In genomic region chr10:60732240-60733188, GRCh38 we compare ENCODE assay signal across 8 cellular contexts. TPM values are rescaled to one million over a fixed set of nuclear protein-coding genes. Genes with fewer than 3 reads are reported as not detected.
DNase-seq lines count a peak whose midpoint lies in the region; ATAC-seq, FAIRE-seq and TF ChIP-seq lines count a peak whose summit lies in the region.

No MANE protein-coding gene starts in this region.

- H3K56ac ChIP-seq in IMR-90 (ENCODE audit: extremely low read depth, insufficient read depth, low read length) = no peak overlapping the region

- dilution Hi-C loops in IMR-90 (cut with HindIII; ENCODE audit: low sequenced_read_pairs, unreplicated experiment) = no loop called here

- peaks cover 6% of the 10 kb centered on the region for H3K36me3 Mint-ChIP-seq in activated CD8-positive, alpha-beta T cell treated with anti-CD3 and anti-CD28 coated beads, Interleukin-2, amount 10 ng/mL, durations not matched to agents 7 days and 5 days (ENCODE audit: low read depth)
- H3K36me3 Mint-ChIP-seq in progenitor cell of endocrine pancreas (ENCODE audit: insufficient read depth) = no peaks in the 10 kb centered on the region

- H3K9ac ChIP-seq in IMR-90 (ENCODE audit: low read depth, low read length) = no peak overlapping the region

- no peak overlapping the region for H4K91ac ChIP-seq in IMR-90 (ENCODE audit: insufficient read depth, low read depth, low read length)

- no peaks in the 10 kb centered on the region for H3K9me3 Mint-ChIP-seq in activated CD8-positive, alpha-beta T cell treated with anti-CD3 and anti-CD28 coated beads, Interleukin-2, amount 10 ng/mL, durations not matched to agents 7 days and 5 days (ENCODE audit: insufficient read depth)
- no peaks in the 10 kb centered on the region for H3K9me3 Mint-ChIP-seq in progenitor cell of endocrine pancreas (ENCODE audit: low read depth)

- no TSS peak for BruUV-seq in IMR-90 (replicated peaks; lab: Mats Ljungman, UMichigan)

- no peaks in the 10 kb centered on the region for H3K9me1 ChIP-seq in IMR-90 (ENCODE audit: insufficient read depth, low read length)

- H3K27me3 Mint-ChIP-seq in activated CD8-positive, alpha-beta T cell treated with anti-CD3 and anti-CD28 coated beads, Interleukin-2, amount 10 ng/mL, durations not matched to agents 7 days and 5 days (ENCODE audit: low read depth) = peaks cover 20% of the 10 kb centered on the region
- H3K27me3 Mint-ChIP-seq in progenitor cell of endocrine pancreas = no peaks in the 10 kb centered on the region

- H2BK20ac ChIP-seq in IMR-90 (ENCODE audit: low read depth, low read length) = no peak overlapping the region

- H2AK5ac ChIP-seq in IMR-90 (ENCODE audit: low read depth, low read length) = no peak overlapping the region

- H3K4me3 Mint-ChIP-seq in activated CD8-positive, alpha-beta T cell treated with anti-CD3 and anti-CD28 coated beads, Interleukin-2, amount 10 ng/mL, durations not matched to agents 7 days and 5 days = peak overlapping the region; percentile 83
- peak overlapping the region; percentile 93 for H3K4me3 Mint-ChIP-seq in progenitor cell of endocrine pancreas (ENCODE audit: low read depth)

- no peak overlapping the region for H4K5ac ChIP-seq in IMR-90 (ENCODE audit: low read depth, low read length)

- no peak overlapping the region for H3K27ac ChIP-seq in IMR-90 (ENCODE audit: insufficient read depth, low read length)

- DNase-seq in AG04449 (ENCODE audit: low read depth, low spot score) = no peak
- no peak for DNase-seq in GM19239 (ENCODE audit: insufficient read length, low spot score)
- DNase-seq in IMR-90 = no peak
- peak; percentile 32 for DNase-seq in activated CD8-positive, alpha-beta T cell treated with anti-CD3 and anti-CD28 coated beads, Interleukin-2, amount 10 ng/mL, durations not matched to agents 7 days and 5 days
- DNase-seq in foreskin fibroblast = peak in 1 of 2 donors; percentile 9
- no peak for DNase-seq in progenitor cell of endocrine pancreas (ENCODE audit: low spot score, unreplicated experiment)
- no peak for DNase-seq in NCI-H446 treated with DMSO at 0.1 percent for 48 hours (lab: John Stamatoyannopoulos, UW)
- no peak for DNase-seq in NCI-H1930 (lab: John Stamatoyannopoulos, UW)

- H3K4ac ChIP-seq in IMR-90 (ENCODE audit: low read depth, low read length) = no peak overlapping the region

- 0 out of 2 replicates have a peak, but pooled peaks cover 2% of the 10 kb centered on the region for H3K4me1 ChIP-seq in IMR-90 (ENCODE audit: control insufficient read depth, insufficient read depth, low read length)

- H3K36me3 ChIP-seq in IMR-90 (ENCODE audit: control insufficient read depth, insufficient read depth, low read length) = no peaks in the 10 kb centered on the region

- H3K18ac ChIP-seq in IMR-90 (ENCODE audit: low read depth, low read length) = no peak overlapping the region

- H2BK15ac ChIP-seq in IMR-90 (ENCODE audit: low read depth, low read length) = no peak overlapping the region

- H3K23ac ChIP-seq in IMR-90 (ENCODE audit: low read depth, low read length) = no peak overlapping the region

- H2AK9ac ChIP-seq in IMR-90 (replicated peaks; ENCODE audit: low read depth, low read length, poor library complexity) = no peak overlapping the region

- H2BK120ac ChIP-seq in IMR-90 (ENCODE audit: low read depth, low read length) = no peak overlapping the region

- no peak overlapping the region for H4K8ac ChIP-seq in IMR-90 (ENCODE audit: low read depth in 2 of 2, low read length in 2 of 2)

- TF ChIP-seq CTCF in AG04449 (IDR thresholded peaks at IDR 0.05; ENCODE audit: insufficient read depth, low read length, missing control alignments) (no peak), IMR-90 (conservative IDR thresholded peaks at IDR 0.05; ENCODE audit: low read depth, low read length) (no peak), foreskin fibroblast (IDR thresholded peaks at IDR 0.05; ENCODE audit: low read depth, low read length) (no peak), progenitor cell of endocrine pancreas (IDR thresholded peaks at IDR 0.05; ENCODE audit: unreplicated experiment) (no peak)

- TF ChIP-seq POLR2A in IMR-90 (IDR thresholded peaks at IDR 0.05; ENCODE audit: low read depth, low read length) = no peak

- 3% methylated on average over 14 of the region's 47 CpGs; no CpG with 5 or more reads in 1 of the 2 experiments for WGBS in IMR-90 (ENCODE audit: extremely low coverage in 2 of 2, insufficient read length in 1 of 2), 2 experiments

- POLR2A ChIA-PET in AG04449 (lab: Yijun Ruan, JAX) (no interaction called here), IMR-90 (lab: Charles Lee; ENCODE audit: unreplicated experiment) (no interaction called here)
- POLR2A ChIA-PET in activated CD8-positive, alpha-beta T cell treated with anti-CD3 and anti-CD28 coated beads, Interleukin-2, amount 10 ng/mL, durations not matched to agents 7 days and 5 days (lab: Charles Lee) = interaction anchor here (1.7 kb wide), 1 partner anchor 46 kb away, joined by 4 read pairs; the partner anchor contains the start of gene CDK1

- intact Hi-C loops in IMR-90 (cut with micrococcal nuclease) = no loop called here

- H3K27ac Mint-ChIP-seq in activated CD8-positive, alpha-beta T cell treated with anti-CD3 and anti-CD28 coated beads, Interleukin-2, amount 10 ng/mL, durations not matched to agents 7 days and 5 days = peak overlapping the region; percentile 78
- peak overlapping the region; percentile 93 for H3K27ac Mint-ChIP-seq in progenitor cell of endocrine pancreas

- CTCF ChIA-PET in AG04449 (lab: Yijun Ruan, JAX) (no interaction called here), IMR-90 (lab: Yijun Ruan, JAX) (no interaction called here)
- CTCF ChIA-PET in activated CD8-positive, alpha-beta T cell treated with anti-CD3 and anti-CD28 coated beads, Interleukin-2, amount 10 ng/mL, durations not matched to agents 7 days and 5 days (lab: Charles Lee) = no interaction called here

- no peaks in the 10 kb centered on the region for H3K9me3 ChIP-seq in IMR-90 (ENCODE audit: control insufficient read depth, insufficient read depth, low read length)

- peak overlapping the region; percentile 74 for H2AFZ ChIP-seq in IMR-90 (replicated peaks; ENCODE audit: low read length, poor library complexity)

- H3K4me1 Mint-ChIP-seq in activated CD8-positive, alpha-beta T cell treated with anti-CD3 and anti-CD28 coated beads, Interleukin-2, amount 10 ng/mL, durations not matched to agents 7 days and 5 days (ENCODE audit: low read depth) = peaks cover 45% of the 10 kb centered on the region
- H3K4me1 Mint-ChIP-seq in progenitor cell of endocrine pancreas (ENCODE audit: low read depth) = peaks cover 22% of the 10 kb centered on the region

- peak overlapping the region; percentile 49; the same call in 1 of the 2 replicates for H3K4me2 ChIP-seq in IMR-90 (ENCODE audit: low read depth, low read length)

- FAIRE-seq in GM19239 (lab: Jason Lieb, UNC) = peak; percentile 73

- H3K27me3 ChIP-seq in IMR-90 (ENCODE audit: control insufficient read depth, insufficient read depth, low read length) = peaks cover 51% of the 10 kb centered on the region

- no peak overlapping the region for H2BK5ac ChIP-seq in IMR-90 (ENCODE audit: low read depth, low read length, poor library complexity, severe bottlenecking)

- TF ChIP-seq RAD21 in IMR-90 (IDR thresholded peaks at IDR 0.05; ENCODE audit: low read length) = no peak

- H3K79me1 ChIP-seq in IMR-90 (ENCODE audit: low read depth in 1 of 2, low read length in 2 of 2) = no peaks in the 10 kb centered on the region

- no peak overlapping the region for H3K14ac ChIP-seq in IMR-90 (replicated peaks; ENCODE audit: low read depth, low read length)

- ATAC-seq in IMR-90 (ENCODE audit: low read depth) = peak; percentile 36
- peak; percentile 34 for ATAC-seq in activated CD8-positive, alpha-beta T cell treated with anti-CD3 and anti-CD28 coated beads, Interleukin-2, amount 10 ng/mL, durations not matched to agents 7 days and 5 days

- in situ Hi-C loops in IMR-90 (cut with MboI; ENCODE audit: low sequenced_read_pairs) = no loop called here

- peak overlapping the region; percentile 50 for H3K4me3 ChIP-seq in AG04449 (ENCODE audit: low read depth, low read length)
- no peak overlapping the region; the same call in 1 of the 2 replicates for H3K4me3 ChIP-seq in IMR-90 (ENCODE audit: insufficient read depth, low read depth, low read length)
- H3K4me3 ChIP-seq in foreskin fibroblast (ENCODE audit: low read depth in 1 of 2, low read length in 2 of 2) = peak overlapping the region; percentile 17 to 39

- H4K20me1 ChIP-seq in IMR-90 (ENCODE audit: insufficient read depth, low read length) = no peaks in the 10 kb centered on the region

TF ChIP-seq in IMR-90, 13 proteins besides CTCF, POLR2A, EP300 and RAD21:
- TF ChIP-seq CEBPB (IDR thresholded peaks at IDR 0.05; ENCODE audit: low read depth, low read length) (no peak), MAFK (IDR thresholded peaks at IDR 0.05; ENCODE audit: low read depth, low read length) (no peak), NFE2L2 (IDR thresholded peaks at IDR 0.05; ENCODE audit: low read depth, low read length) (no peak), RFX5 (IDR thresholded peaks at IDR 0.05; ENCODE audit: low read depth, low read length) (no peak), RCOR1 (IDR thresholded peaks at IDR 0.05; ENCODE audit: insufficient replicate concordance, low read length) (no peak), MXI1 (IDR thresholded peaks at IDR 0.05; ENCODE audit: borderline replicate concordance, low read depth, low read length) (no peak), FOS (IDR thresholded peaks at IDR 0.05; ENCODE audit: low read depth, low read length) (no peak)

RNA-seq across cellular contexts. Expression of gene CDK1, which starts 45.8 kb away (rescaled TPM):
- 28.1 and 37.5 TPM in 2 replicates for total RNA-seq in IMR-90 (2012; rRNA removed)
- polyA plus RNA-seq in IMR-90 (2012; rRNA removed) = 17.1 and 21.9 TPM in 2 replicates
- polyA plus RNA-seq in IMR-90 (2012; cell fraction: cytosol; rRNA removed) = 1.5 and 2.3 TPM in 2 replicates
- polyA plus RNA-seq in IMR-90 (2012; cell fraction: nucleus; rRNA removed; ENCODE audit: low replicate concordance) = 1.8 and 14.0 TPM in 2 replicates
- 100 to 1,000 TPM; 131 to 147 TPM for total RNA-seq in activated CD8-positive, alpha-beta T cell treated with anti-CD3 and anti-CD28 coated beads, Interleukin-2, amount 10 ng/mL, durations not matched to agents 7 days and 5 days
- total RNA-seq in progenitor cell of endocrine pancreas = 38.2 and 39.2 TPM in 2 replicates
